In the genomic region with DNA sequence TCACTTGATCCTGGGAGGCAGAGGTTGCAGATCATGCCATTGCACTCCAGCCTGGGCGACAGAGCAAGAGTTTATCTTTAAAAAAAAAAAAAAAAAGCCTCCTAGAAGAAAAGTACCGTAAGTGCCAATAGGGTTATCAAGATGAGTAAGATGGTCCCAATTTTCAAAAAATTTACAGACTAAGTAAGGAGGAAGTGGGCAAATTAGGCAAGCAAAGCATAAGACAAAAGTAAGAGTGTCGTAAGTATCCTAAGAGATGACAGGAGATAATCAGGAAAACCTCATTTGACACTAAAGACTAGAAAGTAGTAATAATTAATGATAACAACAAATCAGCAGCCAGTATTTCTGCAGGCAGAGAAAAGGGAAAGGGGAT, we compare ENCODE assay signal across 1 cellular context.
TF ChIP-seq lines count a peak whose summit lies in the region.

No MANE protein-coding gene starts in this region.

TF ChIP-seq in K562, 482 proteins besides CTCF, POLR2A, EP300 and RAD21:
- TF ChIP-seq U2AF2 (optimal IDR thresholded peaks at IDR 0.05; ENCODE audit: low read depth, low read length) (no peak), FIP1L1 (IDR thresholded peaks at IDR 0.05; ENCODE audit: low read depth, low read length, poor library complexity, severe bottlenecking) (no peak), DACH1 (IDR thresholded peaks at IDR 0.05; ENCODE audit: partially characterized antibody) (peak; percentile 13)
- TF ChIP-seq, protein P1, sequence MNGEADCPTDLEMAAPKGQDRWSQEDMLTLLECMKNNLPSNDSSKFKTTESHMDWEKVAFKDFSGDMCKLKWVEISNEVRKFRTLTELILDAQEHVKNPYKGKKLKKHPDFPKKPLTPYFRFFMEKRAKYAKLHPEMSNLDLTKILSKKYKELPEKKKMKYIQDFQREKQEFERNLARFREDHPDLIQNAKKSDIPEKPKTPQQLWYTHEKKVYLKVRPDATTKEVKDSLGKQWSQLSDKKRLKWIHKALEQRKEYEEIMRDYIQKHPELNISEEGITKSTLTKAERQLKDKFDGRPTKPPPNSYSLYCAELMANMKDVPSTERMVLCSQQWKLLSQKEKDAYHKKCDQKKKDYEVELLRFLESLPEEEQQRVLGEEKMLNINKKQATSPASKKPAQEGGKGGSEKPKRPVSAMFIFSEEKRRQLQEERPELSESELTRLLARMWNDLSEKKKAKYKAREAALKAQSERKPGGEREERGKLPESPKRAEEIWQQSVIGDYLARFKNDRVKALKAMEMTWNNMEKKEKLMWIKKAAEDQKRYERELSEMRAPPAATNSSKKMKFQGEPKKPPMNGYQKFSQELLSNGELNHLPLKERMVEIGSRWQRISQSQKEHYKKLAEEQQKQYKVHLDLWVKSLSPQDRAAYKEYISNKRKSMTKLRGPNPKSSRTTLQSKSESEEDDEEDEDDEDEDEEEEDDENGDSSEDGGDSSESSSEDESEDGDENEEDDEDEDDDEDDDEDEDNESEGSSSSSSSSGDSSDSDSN (IDR thresholded peaks at IDR 0.05; ENCODE audit: borderline replicate concordance in 1 of 2, low read depth in 2 of 2, low read length in 2 of 2): no peak
